1 cellular context compared by ENCODE assay signal in genomic region chr11:75603791-75604736, GRCh38.
TF ChIP-seq lines count a peak whose summit lies in the region.

No MANE protein-coding gene starts in this region.

TF ChIP-seq in SK-N-SH, 30 proteins besides CTCF, POLR2A, EP300 and RAD21 (continued from another document):
- no peak for TF ChIP-seq TAF1 (IDR thresholded peaks at IDR 0.05; ENCODE audit: borderline replicate concordance, low read depth, low read length)
- no peak for TF ChIP-seq GATA2 (CRISPR knock-in tag; IDR thresholded peaks at IDR 0.05)
- TF ChIP-seq TEAD4 (IDR thresholded peaks at IDR 0.05; ENCODE audit: borderline replicate concordance, insufficient read depth), result peak; percentile 49; the same call in 1 of the 2 replicates
- peak; percentile 82 for TF ChIP-seq JUND (IDR thresholded peaks at IDR 0.05)
- TF ChIP-seq USF1 (IDR thresholded peaks at IDR 0.05; ENCODE audit: borderline replicate concordance, low read depth), result no peak
- no peak for TF ChIP-seq SMC3 (IDR thresholded peaks at IDR 0.05; ENCODE audit: low read depth, low read length)
- peak; percentile 59; the same call in 1 of the 2 replicates for TF ChIP-seq FOXM1 (IDR thresholded peaks at IDR 0.05; ENCODE audit: low read depth)
- no peak for TF ChIP-seq IRF3 (IDR thresholded peaks at IDR 0.05; ENCODE audit: low read depth, low read length)
- TF ChIP-seq RCOR1 (IDR thresholded peaks at IDR 0.05; ENCODE audit: low read length), result no peak
- TF ChIP-seq RXRA (IDR thresholded peaks at IDR 0.05; ENCODE audit: borderline replicate concordance, low read depth), result no peak
- TF ChIP-seq ZBTB33 (IDR thresholded peaks at IDR 0.05; ENCODE audit: borderline replicate concordance, low read depth), result no peak
- peak; percentile 45; the same call in 1 of the 2 replicates for TF ChIP-seq ELF1 (IDR thresholded peaks at IDR 0.05)
- no peak; the same call in 1 of the 2 replicates for TF ChIP-seq MEF2A (IDR thresholded peaks at IDR 0.05; ENCODE audit: borderline replicate concordance, low read depth)
- TF ChIP-seq FOXJ3 (CRISPR knock-in tag; IDR thresholded peaks at IDR 0.05), result no peak
- TF ChIP-seq MXI1 (IDR thresholded peaks at IDR 0.05; ENCODE audit: low read depth, low read length), result no peak
- no peak for TF ChIP-seq RFX5 (IDR thresholded peaks at IDR 0.05; ENCODE audit: low read length)
- no peak for TF ChIP-seq GABPA (IDR thresholded peaks at IDR 0.05; ENCODE audit: low read depth)
